ENCODE assay signal across 12 cellular contexts in genomic region chr2:191927991-191928390, GRCh38.
DNase-seq lines count a peak whose midpoint lies in the region; TF ChIP-seq lines count a peak whose summit lies in the region.
"Had no signal": no experiment of that assay in that cellular context is flagged by ENCODE, and none has a peak within 500 bp of the region (broad histone marks: within the 10 kb centered on the region; RNA-seq: fewer than 3 reads in every experiment).

No MANE protein-coding gene starts in this region.

- intact Hi-C loops in CD14-positive monocyte (cut with micrococcal nuclease): no loop called here

- no peak overlapping the region for H4K91ac ChIP-seq in neuronal stem cell (ENCODE audit: low read depth, low read length, poor library complexity)

- H2BK12ac ChIP-seq in neuronal stem cell (ENCODE audit: low read length): no peak overlapping the region

- H2BK5ac ChIP-seq in neuronal stem cell (ENCODE audit: low read length): no peak overlapping the region

- POLR2A ChIA-PET in CD8-positive, alpha-beta memory T cell (lab: Charles Lee): no interaction called here

- H3K4me1 ChIP-seq in neuronal stem cell (ENCODE audit: control insufficient read depth in 2 of 2, insufficient read depth in 1 of 2, low read depth in 1 of 2, low read length in 2 of 2): peaks cover 10 to 22% of the 10 kb centered on the region in 2 donors
- H3K4me1 ChIP-seq in CD8-positive, alpha-beta memory T cell (ENCODE audit: insufficient read depth, low read length): no peaks in the 10 kb centered on the region

- CTCF ChIA-PET in CD8-positive, alpha-beta memory T cell (lab: Charles Lee): no interaction called here

- H3K18ac ChIP-seq in neuronal stem cell (ENCODE audit: low read length): no peak overlapping the region

- H3K27me3 ChIP-seq in neuronal stem cell (ENCODE audit: control insufficient read depth in 3 of 3, insufficient read depth in 3 of 3, low read depth in 1 of 3, low read length in 3 of 3): no peaks in the 10 kb centered on the region
- no peaks in the 10 kb centered on the region for H3K27me3 ChIP-seq in CD8-positive, alpha-beta memory T cell (ENCODE audit: insufficient read depth, low read length, poor library complexity, severe bottlenecking)
- H3K27me3 ChIP-seq: gastrocnemius medialis had no signal

- no peak overlapping the region for H3K4ac ChIP-seq in neuronal stem cell (ENCODE audit: low read length)

- no peaks in the 10 kb centered on the region for H3K4me1 Mint-ChIP-seq in CD8-positive, alpha-beta memory T cell
- peaks cover under 1% of the 10 kb centered on the region for H3K4me1 Mint-ChIP-seq in CD14-positive monocyte
- H3K4me1 Mint-ChIP-seq: activated naive CD4-positive, alpha-beta T cell treated with anti-CD3 and anti-CD28 coated beads, Interleukin-2, amount 50 U/mL, for 24 hours; naive thymus-derived CD4-positive, alpha-beta T cell had no signal

- no peak overlapping the region for H3K14ac ChIP-seq in neuronal stem cell (ENCODE audit: low read length)

- WGBS in neuronal stem cell (ENCODE audit: extremely low coverage in 2 of 2, insufficient read length in 2 of 2, insufficient replicate concordance in 1 of 2), 2 donors: no CpG with 5 or more reads among the region's 3 CpGs

- no peaks in the 10 kb centered on the region for H3K36me3 Mint-ChIP-seq in CD8-positive, alpha-beta memory T cell
- H3K36me3 Mint-ChIP-seq in CD14-positive monocyte: no peaks in the 10 kb centered on the region
- H3K36me3 Mint-ChIP-seq: activated naive CD4-positive, alpha-beta T cell treated with anti-CD3 and anti-CD28 coated beads, Interleukin-2, amount 50 U/mL, for 24 hours; naive thymus-derived CD4-positive, alpha-beta T cell had no signal

- H3K4me3 Mint-ChIP-seq in CD8-positive, alpha-beta memory T cell: no peak overlapping the region
- H3K4me3 Mint-ChIP-seq in CD14-positive monocyte: no peak overlapping the region
- H3K4me3 Mint-ChIP-seq: activated naive CD4-positive, alpha-beta T cell treated with anti-CD3 and anti-CD28 coated beads, Interleukin-2, amount 50 U/mL, for 24 hours; naive thymus-derived CD4-positive, alpha-beta T cell had no signal

- H2BK120ac ChIP-seq in neuronal stem cell (ENCODE audit: low read depth, low read length): no peak overlapping the region

- H3K27me3 Mint-ChIP-seq in CD8-positive, alpha-beta memory T cell: peaks cover 0 to 19% of the 10 kb centered on the region in 2 donors
- H3K27me3 Mint-ChIP-seq in CD14-positive monocyte (ENCODE audit: low read depth in 3 of 3): no peaks in the 10 kb centered on the region

- peak overlapping the region; percentile 70 for H3K27ac ChIP-seq in neuronal stem cell (replicated peaks; ENCODE audit: low read length)
- H3K27ac ChIP-seq in CD8-positive, alpha-beta memory T cell (ENCODE audit: low read depth, low read length): no peak overlapping the region
- H3K27ac ChIP-seq: VCaP had no signal

- H3K9me3 Mint-ChIP-seq in CD8-positive, alpha-beta memory T cell: no peaks in the 10 kb centered on the region
- H3K9me3 Mint-ChIP-seq in CD14-positive monocyte: peaks cover 0 to 2% (median 0%) of the 10 kb centered on the region in 7 donors
- H3K9me3 Mint-ChIP-seq: activated naive CD4-positive, alpha-beta T cell treated with anti-CD3 and anti-CD28 coated beads, Interleukin-2, amount 50 U/mL, for 24 hours had no signal

- H2BK15ac ChIP-seq in neuronal stem cell (ENCODE audit: low read length): no peak overlapping the region

- H3K23ac ChIP-seq in neuronal stem cell (ENCODE audit: low read depth, low read length, poor library complexity): no peak overlapping the region

- TF ChIP-seq CTCF in choroid plexus epithelial cell (conservative IDR thresholded peaks at IDR 0.05; ENCODE audit: low read depth, low read length) (no peak), CD14-positive monocyte (IDR thresholded peaks at IDR 0.05) (no peak)

- no peak overlapping the region for H3K4me2 ChIP-seq in neuronal stem cell (ENCODE audit: insufficient read depth, low read length, poor library complexity, severe bottlenecking)

- H3K9me3 ChIP-seq in neuronal stem cell (replicated peaks in 1 of 2; ENCODE audit: control insufficient read depth in 2 of 2, insufficient read depth in 1 of 2, low read depth in 1 of 2, low read length in 2 of 2): no peaks in the 10 kb centered on the region
- H3K9me3 ChIP-seq in CD8-positive, alpha-beta memory T cell (ENCODE audit: low read length): no peaks in the 10 kb centered on the region
- H3K9me3 ChIP-seq: gastrocnemius medialis had no signal

- H2AK5ac ChIP-seq in neuronal stem cell (ENCODE audit: low read depth, low read length): no peak overlapping the region

- no peaks in the 10 kb centered on the region for H3K79me1 ChIP-seq in neuronal stem cell (ENCODE audit: low read depth, low read length)

- no peaks in the 10 kb centered on the region for H3K36me3 ChIP-seq in neuronal stem cell (replicated peaks in 1 of 2; ENCODE audit: control insufficient read depth in 2 of 2, insufficient read depth in 2 of 2, low read length in 2 of 2)
- no peaks in the 10 kb centered on the region for H3K36me3 ChIP-seq in CD8-positive, alpha-beta memory T cell (ENCODE audit: insufficient read depth, low read length)
- H3K36me3 ChIP-seq: gastrocnemius medialis had no signal

- no peak overlapping the region for H3K9ac ChIP-seq in neuronal stem cell (ENCODE audit: low read depth, low read length, poor library complexity)

- no peak overlapping the region for H3K27ac Mint-ChIP-seq in CD8-positive, alpha-beta memory T cell
- H3K27ac Mint-ChIP-seq in CD14-positive monocyte: no peak overlapping the region
- H3K27ac Mint-ChIP-seq: activated naive CD4-positive, alpha-beta T cell treated with anti-CD3 and anti-CD28 coated beads, Interleukin-2, amount 50 U/mL, for 24 hours; naive thymus-derived CD4-positive, alpha-beta T cell had no signal

- no peak overlapping the region for H3K4me3 ChIP-seq in choroid plexus epithelial cell (ENCODE audit: low read depth, low read length)
- H3K4me3 ChIP-seq in neuronal stem cell (ENCODE audit: low read length in 2 of 2): no peak overlapping the region
- H3K4me3 ChIP-seq in CD8-positive, alpha-beta memory T cell (ENCODE audit: low read length): no peak overlapping the region
- H3K4me3 ChIP-seq: gastrocnemius medialis had no signal

- no peak overlapping the region for H4K8ac ChIP-seq in neuronal stem cell (ENCODE audit: low read depth, low read length)

- H2AFZ ChIP-seq in neuronal stem cell (ENCODE audit: low read length): peak overlapping the region; percentile 75

- DNase-seq in GM03348 (ENCODE audit: low spot score): peak; percentile 27
- peak; percentile 26 for DNase-seq in NCI-H128 (lab: John Stamatoyannopoulos, UW; ENCODE audit: unreplicated experiment)
- peak; percentile 82 for DNase-seq in choroid plexus epithelial cell (ENCODE audit: low read depth)
- no peak for DNase-seq in neuronal stem cell (ENCODE audit: low spot score)
- no peak for DNase-seq in CD8-positive, alpha-beta memory T cell
- no peak for DNase-seq in islet precursor cell
- DNase-seq in CD14-positive monocyte (ENCODE audit: low spot score): no peak
- DNase-seq in globus pallidus (ENCODE audit: low spot score): no peak
- DNase-seq: gastrocnemius medialis; naive thymus-derived CD4-positive, alpha-beta T cell had no signal

Comparison
In these comparisons a context has a peak if more than half of its experiments do, and no peak if none do; other contexts are left out.
1. DNase-seq: peak in GM03348 (single experiment), NCI-H128 (single experiment) and choroid plexus epithelial cell (single experiment); none in neuronal stem cell (single experiment), CD8-positive, alpha-beta memory T cell (0 of 5), islet precursor cell (single experiment), CD14-positive monocyte (single experiment) and globus pallidus (single experiment).